In the genomic region with DNA sequence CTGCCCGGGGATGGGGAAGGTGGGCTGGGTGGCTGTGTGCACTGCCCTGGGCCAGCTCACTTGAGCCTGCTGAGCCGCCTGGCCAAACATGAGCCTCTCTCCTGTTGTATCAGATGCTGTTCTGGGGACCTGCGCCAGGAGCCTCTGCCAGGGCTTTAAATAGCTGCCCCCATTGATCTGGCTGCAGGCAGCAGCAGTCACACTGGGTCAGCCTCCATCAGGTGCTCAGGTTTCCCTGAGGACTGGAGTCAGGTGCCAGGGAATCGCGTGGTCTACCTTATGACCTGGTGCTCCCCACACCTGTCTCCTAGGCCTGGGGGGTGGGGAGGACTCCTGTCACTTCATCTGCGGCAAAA, we compare ENCODE assay signal across 6 cellular contexts. TPM values are rescaled to one million over a fixed set of nuclear protein-coding genes. Genes with fewer than 3 reads are reported as not detected.
DNase-seq lines count a peak whose midpoint lies in the region; ATAC-seq and TF ChIP-seq lines count a peak whose summit lies in the region.

No MANE protein-coding gene starts in this region.

- no peak overlapping the region for H3K4me3 ChIP-seq in HCT116 (replicated peaks in 1 of 2; ENCODE audit: low read depth in 1 of 2, low read length in 2 of 2)
- H3K4me3 ChIP-seq in MM.1S (ENCODE audit: low read length) = no peak overlapping the region

- peak overlapping the region; percentile 87 for H3K4me3 Mint-ChIP-seq in activated naive CD8-positive, alpha-beta T cell

- H3K9me3 ChIP-seq in HCT116 (ENCODE audit: control insufficient read depth in 1 of 2, insufficient read depth in 1 of 2, low read depth in 1 of 2, low read length in 2 of 2) = no peaks in the 10 kb centered on the region
- H3K9me3 ChIP-seq in MM.1S (replicated peaks; ENCODE audit: insufficient read depth, low read length) = no peaks in the 10 kb centered on the region

- no peak for TF ChIP-seq RAD21 in HCT116 (IDR thresholded peaks at IDR 0.05; ENCODE audit: low read depth)

- H3F3A ChIP-seq in MM.1S (ENCODE audit: insufficient read depth, low read length) = peaks cover 27% of the 10 kb centered on the region

- H3K9ac ChIP-seq in HCT116 (ENCODE audit: low read length) = 0 out of 2 replicates have a peak overlapping the region, but pooled peaks have one; percentile 47
- H3K9ac ChIP-seq in MM.1S (ENCODE audit: low read length) = no peak overlapping the region

- CTCF ChIA-PET in HCT116 (lab: Charles Lee) = interaction anchor here (1.4 kb wide), 1 partner anchor 16 kb away, joined by 3 read pairs; no protein-coding TSS in a partner anchor

- intact Hi-C loops in HCT116 (cut with micrococcal nuclease) = no loop called here

- H4K20me1 ChIP-seq in HCT116 (ENCODE audit: insufficient read depth) (no peaks in the 10 kb centered on the region), MM.1S (ENCODE audit: insufficient read depth, low read length) (peaks cover 22% of the 10 kb centered on the region)

- no TSS peak for BruUV-seq in HCT116 (replicated peaks; lab: Mats Ljungman, UMichigan)

- no peaks in the 10 kb centered on the region for H3K9me3 Mint-ChIP-seq in activated naive CD8-positive, alpha-beta T cell (ENCODE audit: low read depth)

- H3K4me1 Mint-ChIP-seq in activated naive CD8-positive, alpha-beta T cell (ENCODE audit: low read depth) = peaks cover 67% of the 10 kb centered on the region

- TF ChIP-seq POLR2A in HCT116 (IDR thresholded peaks at IDR 0.05; ENCODE audit: borderline replicate concordance, extremely low read depth, insufficient read depth, insufficient read length) = no peak

- H3K27me3 Mint-ChIP-seq in activated naive CD8-positive, alpha-beta T cell = no peaks in the 10 kb centered on the region

- no peak for TF ChIP-seq CTCF in HCT116 (IDR thresholded peaks at IDR 0.05 in 2 of 3, conservative IDR thresholded peaks at IDR 0.05 in 1 of 3; ENCODE audit: borderline replicate concordance in 1 of 3, insufficient read depth in 1 of 3, low read depth in 2 of 3, low read length in 2 of 3)
- TF ChIP-seq CTCF in MM.1S (IDR thresholded peaks at IDR 0.05; ENCODE audit: low read length) = no peak

- H3K27me3 ChIP-seq in HCT116 (ENCODE audit: insufficient read depth, low read length) (no peaks in the 10 kb centered on the region), MM.1S (replicated peaks; ENCODE audit: insufficient read depth, low read length) (0 out of 2 replicates have a peak, but pooled peaks cover 3% of the 10 kb centered on the region)

- no peak for DNase-seq in HCT116 (ENCODE audit: low read depth, low spot score)
- DNase-seq in midbrain (lab: John Stamatoyannopoulos, UW) = peak; percentile 8
- DNase-seq in MM.1S = no peak
- DNase-seq in islet precursor cell = no peak

- H2AFZ ChIP-seq in HCT116 (ENCODE audit: low read depth, low read length, poor library complexity, severe bottlenecking) (no peak overlapping the region), MM.1S (ENCODE audit: low read length) (no peak overlapping the region)

- RAD21 ChIA-PET in HCT116 (lab: Charles Lee; ENCODE audit: low non-redundant PET in 1 of 2, low total read pairs in 2 of 2, uncharacterized antibody in 2 of 2, unreplicated experiment in 2 of 2) = no interaction called here

- H3K36me3 Mint-ChIP-seq in activated naive CD8-positive, alpha-beta T cell = peaks cover 10% of the 10 kb centered on the region

- H3K36me3 ChIP-seq in HCT116 (ENCODE audit: control insufficient read depth in 1 of 2, insufficient read depth in 2 of 2, low read length in 2 of 2) = peaks cover 5 to 26% of the 10 kb centered on the region in 2 experiments
- no peaks in the 10 kb centered on the region; the same call in 1 of the 2 replicates for H3K36me3 ChIP-seq in MM.1S (replicated peaks; ENCODE audit: insufficient read depth, low read length)

- POLR2A ChIA-PET in HCT116 (lab: Charles Lee) = no interaction called here

- ATAC-seq in HCT116 = 0 out of 2 replicates have a peak, but pooled peaks have one; percentile 6
- no peak for ATAC-seq in HG02938 (IDR thresholded peaks at IDR 0.05; ENCODE audit: unreplicated experiment)

- H3K27ac ChIP-seq in HCT116 (ENCODE audit: low read depth, low read length) = no peak overlapping the region
- H3K27ac ChIP-seq in MM.1S (ENCODE audit: low read length) = no peak overlapping the region

- peak overlapping the region; percentile 87 for H3K27ac Mint-ChIP-seq in activated naive CD8-positive, alpha-beta T cell

- no peaks in the 10 kb centered on the region for H3K79me2 ChIP-seq in HCT116 (ENCODE audit: insufficient read depth, low read length)
- H3K79me2 ChIP-seq in MM.1S (ENCODE audit: low read length) = no peaks in the 10 kb centered on the region

- no peaks in the 10 kb centered on the region for H3K9me2 ChIP-seq in HCT116 (ENCODE audit: insufficient read depth)
- H3K9me2 ChIP-seq in MM.1S (replicated peaks; ENCODE audit: insufficient read depth, low read length) = no peaks in the 10 kb centered on the region

- H3K4me1 ChIP-seq in HCT116 (ENCODE audit: control insufficient read depth in 1 of 2, insufficient read depth in 2 of 2, low read length in 2 of 2) = peaks cover 5 to 21% of the 10 kb centered on the region in 2 experiments; a peak in 3 of 4 replicates
- peaks cover 48% of the 10 kb centered on the region for H3K4me1 ChIP-seq in MM.1S (ENCODE audit: low read length)

- H3K4me2 ChIP-seq in HCT116 (ENCODE audit: low read length) (peak overlapping the region; percentile 71), MM.1S (ENCODE audit: low read depth, low read length) (no peak overlapping the region)

TF ChIP-seq in HCT116, 20 proteins besides CTCF, POLR2A, EP300 and RAD21 (continues in another document):
- no peak for TF ChIP-seq ZNF274 (IDR thresholded peaks at IDR 0.05; ENCODE audit: low read depth, low read length)
- TF ChIP-seq, protein P1, sequence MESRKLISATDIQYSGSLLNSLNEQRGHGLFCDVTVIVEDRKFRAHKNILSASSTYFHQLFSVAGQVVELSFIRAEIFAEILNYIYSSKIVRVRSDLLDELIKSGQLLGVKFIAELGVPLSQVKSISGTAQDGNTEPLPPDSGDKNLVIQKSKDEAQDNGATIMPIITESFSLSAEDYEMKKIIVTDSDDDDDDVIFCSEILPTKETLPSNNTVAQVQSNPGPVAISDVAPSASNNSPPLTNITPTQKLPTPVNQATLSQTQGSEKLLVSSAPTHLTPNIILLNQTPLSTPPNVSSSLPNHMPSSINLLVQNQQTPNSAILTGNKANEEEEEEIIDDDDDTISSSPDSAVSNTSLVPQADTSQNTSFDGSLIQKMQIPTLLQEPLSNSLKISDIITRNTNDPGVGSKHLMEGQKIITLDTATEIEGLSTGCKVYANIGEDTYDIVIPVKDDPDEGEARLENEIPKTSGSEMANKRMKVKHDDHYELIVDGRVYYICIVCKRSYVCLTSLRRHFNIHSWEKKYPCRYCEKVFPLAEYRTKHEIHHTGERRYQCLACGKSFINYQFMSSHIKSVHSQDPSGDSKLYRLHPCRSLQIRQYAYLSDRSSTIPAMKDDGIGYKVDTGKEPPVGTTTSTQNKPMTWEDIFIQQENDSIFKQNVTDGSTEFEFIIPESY (IDR thresholded peaks at IDR 0.05; ENCODE audit: extremely low read depth, insufficient replicate concordance, low read length) = no peak
- no peak for TF ChIP-seq EZH2 (IDR thresholded peaks at IDR 0.05)
- no peak for TF ChIP-seq EGR1 (IDR thresholded peaks at IDR 0.05; ENCODE audit: low read depth)
- TF ChIP-seq JUND (IDR thresholded peaks at IDR 0.05) = no peak
- no peak for TF ChIP-seq CEBPB (IDR thresholded peaks at IDR 0.05; ENCODE audit: low read depth)
- no peak for TF ChIP-seq YY1 (IDR thresholded peaks at IDR 0.05; ENCODE audit: extremely low read depth, insufficient replicate concordance, low read depth, low read length)
- TF ChIP-seq, protein P2, sequence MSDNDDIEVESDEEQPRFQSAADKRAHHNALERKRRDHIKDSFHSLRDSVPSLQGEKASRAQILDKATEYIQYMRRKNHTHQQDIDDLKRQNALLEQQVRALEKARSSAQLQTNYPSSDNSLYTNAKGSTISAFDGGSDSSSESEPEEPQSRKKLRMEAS (IDR thresholded peaks at IDR 0.05) = no peak
- TF ChIP-seq SIN3A (IDR thresholded peaks at IDR 0.05; ENCODE audit: low read depth) = no peak
- TF ChIP-seq CBX3 (IDR thresholded peaks at IDR 0.05; ENCODE audit: low read depth) = no peak
- no peak for TF ChIP-seq EZH2phosphoT487 (IDR thresholded peaks at IDR 0.05; ENCODE audit: borderline replicate concordance)
- no peak for TF ChIP-seq TCF7L2 (IDR thresholded peaks at IDR 0.05; ENCODE audit: borderline replicate concordance, extremely low read depth, insufficient read depth, insufficient read length)
- TF ChIP-seq ELF1 (IDR thresholded peaks at IDR 0.05; ENCODE audit: borderline replicate concordance, low read depth) = no peak
- TF ChIP-seq, protein P3, sequence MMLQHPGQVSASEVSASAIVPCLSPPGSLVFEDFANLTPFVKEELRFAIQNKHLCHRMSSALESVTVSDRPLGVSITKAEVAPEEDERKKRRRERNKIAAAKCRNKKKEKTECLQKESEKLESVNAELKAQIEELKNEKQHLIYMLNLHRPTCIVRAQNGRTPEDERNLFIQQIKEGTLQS (IDR thresholded peaks at IDR 0.05) = no peak
- TF ChIP-seq ZFX (IDR thresholded peaks at IDR 0.05) = no peak

RNA-seq across cellular contexts. Expression of a gene that starts 0.7 kb away (rescaled TPM):
- total RNA-seq in HCT116 (2021; ENCODE audit: unreplicated experiment) = 5.9 TPM
- polyA plus RNA-seq in HCT116 (2012) = 5.5 and 6.3 TPM in 2 replicates

RNA-seq across cellular contexts. Expression of a gene that starts 5.8 kb away (rescaled TPM):
- total RNA-seq in HCT116 (2021; ENCODE audit: unreplicated experiment) = 4.7 TPM
- 3.8 and 3.9 TPM in 2 replicates for polyA plus RNA-seq in HCT116 (2012)

RNA-seq across cellular contexts. Expression of a gene that starts 9.2 kb away (rescaled TPM):
- 0.27 TPM for total RNA-seq in HCT116 (2021; ENCODE audit: unreplicated experiment)
- 0.10 and 0.12 TPM in 2 replicates for polyA plus RNA-seq in HCT116 (2012)

RNA-seq across cellular contexts. Expression of a gene that starts 20.2 kb away (rescaled TPM):
- 37.2 TPM for total RNA-seq in HCT116 (2021; ENCODE audit: unreplicated experiment)
- 18.8 and 19.9 TPM in 2 replicates for polyA plus RNA-seq in HCT116 (2012)

RNA-seq across cellular contexts. Expression of a gene that starts 22.5 kb away (rescaled TPM):
- 12.3 TPM for total RNA-seq in HCT116 (2021; ENCODE audit: unreplicated experiment)
- polyA plus RNA-seq in HCT116 (2012) = 8.8 and 9.9 TPM in 2 replicates
